In the genomic region with DNA sequence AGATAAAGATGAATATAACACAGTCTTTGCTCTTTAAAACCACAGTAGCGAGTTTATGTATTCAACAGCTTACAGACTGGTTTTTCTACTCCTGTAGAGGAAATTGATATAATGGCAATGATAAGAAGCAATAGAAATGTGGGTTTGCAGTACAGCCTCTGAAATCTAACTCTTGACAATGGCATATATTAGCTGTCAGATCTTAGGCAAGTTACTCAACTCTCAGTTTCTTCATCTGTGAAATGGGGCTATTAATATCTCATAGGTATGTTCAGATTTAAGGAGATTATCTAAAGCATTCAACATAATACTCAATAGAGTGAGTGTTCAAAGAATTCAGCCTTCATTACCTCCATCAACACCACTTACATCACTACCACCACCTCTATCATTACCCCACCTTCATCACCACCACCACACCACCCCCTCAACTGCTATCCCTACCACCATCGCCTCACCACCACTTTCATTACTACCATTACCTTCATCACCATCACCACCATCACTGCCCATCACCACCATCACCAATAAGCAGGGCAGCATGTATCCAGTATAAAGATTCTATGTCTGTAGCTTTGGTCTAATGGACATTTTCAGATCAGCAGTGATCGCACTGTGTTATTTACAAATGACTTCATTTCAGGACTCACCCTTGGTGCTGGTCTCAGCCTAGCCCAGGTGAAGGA, we compare ENCODE assay signal across 1 cellular context.
TF ChIP-seq lines count a peak whose summit lies in the region.

No MANE protein-coding gene starts in this region.

TF ChIP-seq in IMR-90, 13 proteins besides CTCF, POLR2A, EP300 and RAD21:
- TF ChIP-seq CEBPB (IDR thresholded peaks at IDR 0.05; ENCODE audit: low read depth, low read length) (no peak), FOS (IDR thresholded peaks at IDR 0.05; ENCODE audit: low read depth, low read length) (no peak), SMC3 (IDR thresholded peaks at IDR 0.05; ENCODE audit: low read depth, low read length) (no peak), MAFK (IDR thresholded peaks at IDR 0.05; ENCODE audit: low read depth, low read length) (no peak), RCOR1 (IDR thresholded peaks at IDR 0.05; ENCODE audit: insufficient replicate concordance, low read length) (no peak), BHLHE40 (IDR thresholded peaks at IDR 0.05; ENCODE audit: low read depth, low read length) (no peak)
- TF ChIP-seq, protein P1, sequence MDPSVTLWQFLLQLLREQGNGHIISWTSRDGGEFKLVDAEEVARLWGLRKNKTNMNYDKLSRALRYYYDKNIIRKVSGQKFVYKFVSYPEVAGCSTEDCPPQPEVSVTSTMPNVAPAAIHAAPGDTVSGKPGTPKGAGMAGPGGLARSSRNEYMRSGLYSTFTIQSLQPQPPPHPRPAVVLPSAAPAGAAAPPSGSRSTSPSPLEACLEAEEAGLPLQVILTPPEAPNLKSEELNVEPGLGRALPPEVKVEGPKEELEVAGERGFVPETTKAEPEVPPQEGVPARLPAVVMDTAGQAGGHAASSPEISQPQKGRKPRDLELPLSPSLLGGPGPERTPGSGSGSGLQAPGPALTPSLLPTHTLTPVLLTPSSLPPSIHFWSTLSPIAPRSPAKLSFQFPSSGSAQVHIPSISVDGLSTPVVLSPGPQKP (IDR thresholded peaks at IDR 0.05; ENCODE audit: borderline replicate concordance, low read depth, low read length) = no peak
TF ChIP-seq in IMR-90: peak in this region for 0.
